22 cellular contexts compared by ENCODE assay signal in genomic region chr13:90696254-90696653, GRCh38.
A peak's percentile ranks its signal among the peaks of the same experiment; 100 is the strongest.
DNase-seq lines count a peak whose midpoint lies in the region; ATAC-seq, FAIRE-seq and TF ChIP-seq lines count a peak whose summit lies in the region.
"Had no signal": no experiment of that assay in that cellular context is flagged by ENCODE, and none has a peak within 500 bp of the region (broad histone marks: within the 10 kb centered on the region; RNA-seq: fewer than 3 reads in every experiment).

No MANE protein-coding gene starts in this region.

- H3K27ac ChIP-seq in A549: no peak overlapping the region
- no peak overlapping the region for H3K27ac ChIP-seq in body of pancreas
- H3K27ac ChIP-seq: colonic mucosa, left lung, upper lobe of right lung had no signal

- TF ChIP-seq RAD21 in A549 (conservative IDR thresholded peaks at IDR 0.05 in 1 of 2, IDR thresholded peaks at IDR 0.05 in 1 of 2): no peak

- FAIRE-seq in A549 (lab: Jason Lieb, UNC): no peak

- no peak for TF ChIP-seq EP300 in A549 (IDR thresholded peaks at IDR 0.05)

- in situ Hi-C loops in astrocyte of the cerebellum (cut with HindIII; ENCODE audit: low sequenced_read_pairs): no loop called here

- intact Hi-C loops in body of pancreas (cut with DNase I): no loop called here

- no peaks in the 10 kb centered on the region for H3K27me3 ChIP-seq in body of pancreas
- H3K27me3 ChIP-seq: colonic mucosa, left lung, upper lobe of right lung had no signal

- TF ChIP-seq POLR2A in A549 (IDR thresholded peaks at IDR 0.05; ENCODE audit: low read length): no peak
- no peak for TF ChIP-seq POLR2A in body of pancreas (IDR thresholded peaks at IDR 0.05)

- H3K36me3 ChIP-seq in body of pancreas (replicated peaks in 1 of 2; ENCODE audit: insufficient read depth in 1 of 2, low read depth in 2 of 2): no peaks in the 10 kb centered on the region
- H3K36me3 ChIP-seq: colonic mucosa, left lung, upper lobe of right lung had no signal

- whole genome bisulfite sequencing in A549 (ENCODE audit: missing lambda C conversion rate): 60% methylated on average over 1 of the region's 1 CpG
- 75 to 85% methylated on average over 1 of the region's 1 CpG for whole genome bisulfite sequencing in body of pancreas, 2 donors

- no peaks in the 10 kb centered on the region for H3K9me3 ChIP-seq in A549
- H3K9me3 ChIP-seq in body of pancreas: no peaks in the 10 kb centered on the region
- H3K9me3 ChIP-seq: colonic mucosa, left lung, upper lobe of right lung had no signal

- CTCF ChIA-PET in A549 (lab: Yijun Ruan, JAX): no interaction called here

- ATAC-seq in A549 (no peak), body of pancreas (no peak), GM21786 (IDR thresholded peaks at IDR 0.05; ENCODE audit: unreplicated experiment) (no peak)
- ATAC-seq: activated naive CD8-positive, alpha-beta T cell treated with anti-CD3 and anti-CD28 coated beads, Interleukin-2, amount 50 U/mL, for 24 hours; activated T-cell treated with anti-CD3 and anti-CD28 coated beads, Interleukin-2, amount 50 U/mL, for 72 hours; left lung; stimulated activated naive CD8-positive, alpha-beta T cell treated with anti-CD3 and anti-CD28 coated beads, Interleukin-15, Interleukin-2, amounts not matched to agents 100 U/mL and 50 U/mL, for 24 hours; upper lobe of right lung had no signal

- H3K4me1 ChIP-seq in A549 (peaks cover 9% of the 10 kb centered on the region; the same call in 1 of the 3 replicates), body of pancreas (no peaks in the 10 kb centered on the region)
- H3K4me1 ChIP-seq: colonic mucosa, left lung, upper lobe of right lung had no signal

- peak overlapping the region; percentile 31; the same call in 2 of the 3 replicates for H3K4me2 ChIP-seq in A549

- no peak for TF ChIP-seq CTCF in A549 (IDR thresholded peaks at IDR 0.05)
- TF ChIP-seq CTCF in astrocyte of the cerebellum (IDR thresholded peaks at IDR 0.05; ENCODE audit: low read depth, low read length, missing control alignments): no peak
- TF ChIP-seq CTCF in body of pancreas (IDR thresholded peaks at IDR 0.05): no peak

- POLR2A ChIA-PET in A549 (lab: Yijun Ruan, JAX): no interaction called here

- H3K4me3 ChIP-seq in A549: no peak overlapping the region
- H3K4me3 ChIP-seq in astrocyte of the cerebellum (ENCODE audit: low read depth, low read length): no peak overlapping the region
- no peak overlapping the region for H3K4me3 ChIP-seq in body of pancreas
- H3K4me3 ChIP-seq: colonic mucosa, left lung, upper lobe of right lung had no signal

- DNase-seq in A549 (ENCODE audit: low read depth in 1 of 2, low spot score in 1 of 2) (peak in 1 of 2 experiments; percentile 4), HT1080 (ENCODE audit: low read depth) (peak; percentile 83), astrocyte of the cerebellum (ENCODE audit: low read depth) (peak; percentile 71), iris pigment epithelial cell (ENCODE audit: low read depth) (peak; percentile 88), body of pancreas (no peak), iPS-NIHi7 (ENCODE audit: extremely low spot score) (no peak), NCI-H146 treated with DMSO at 0.1 percent for 48 hours (lab: John Stamatoyannopoulos, UW; ENCODE audit: unreplicated experiment) (no peak)
- DNase-seq: ACHN; activated CD4-positive, alpha-beta memory T cell treated with anti-CD3 and anti-CD28 coated beads, Interleukin-2, amount 10 ng/mL, durations not matched to agents 7 days and 5 days; activated naive CD8-positive, alpha-beta T cell treated with anti-CD3 and anti-CD28 coated beads, Interleukin-2, amount 50 U/mL, for 24 hours; activated T-cell treated with anti-CD3 and anti-CD28 coated beads, Interleukin-2, amount 50 U/mL, for 72 hours; colonic mucosa; erythroblast; GDM1; hippocampal formation; KG1; left lung; NCI-H1417 treated with DMSO at 0.1 percent for 48 hours; NCI-H345; stimulated activated naive CD8-positive, alpha-beta T cell treated with anti-CD3 and anti-CD28 coated beads, Interleukin-15, Interleukin-2, amounts not matched to agents 100 U/mL and 50 U/mL, for 24 hours; upper lobe of right lung had no signal

TF ChIP-seq in A549, 52 proteins besides CTCF, POLR2A, EP300 and RAD21:
- TF ChIP-seq RNF2 (IDR thresholded peaks at IDR 0.05; ENCODE audit: borderline replicate concordance, low read depth): no peak
- no peak for TF ChIP-seq CEBPB (IDR thresholded peaks at IDR 0.05)
- TF ChIP-seq HES2 (IDR thresholded peaks at IDR 0.05): no peak
- TF ChIP-seq TP53 (CRISPR knock-in tag; IDR thresholded peaks at IDR 0.05): no peak
- no peak for TF ChIP-seq MAZ (IDR thresholded peaks at IDR 0.05; ENCODE audit: borderline replicate concordance, low read depth, low read length)
- no peak for TF ChIP-seq ZSCAN20 (CRISPR knock-in tag; IDR thresholded peaks at IDR 0.05)
- TF ChIP-seq JUNB (IDR thresholded peaks at IDR 0.05): no peak
TF ChIP-seq in A549: peak in this region for 0.

Comparison
In these comparisons a context has a peak if more than half of its experiments do, and no peak if none do; other contexts are left out.
1. DNase-seq: peak in HT1080 (single experiment), astrocyte of the cerebellum (single experiment) and iris pigment epithelial cell (single experiment); none in body of pancreas (0 of 4), iPS-NIHi7 (single experiment) and NCI-H146 treated with DMSO at 0.1 percent for 48 hours (single experiment).